In the genomic region with DNA sequence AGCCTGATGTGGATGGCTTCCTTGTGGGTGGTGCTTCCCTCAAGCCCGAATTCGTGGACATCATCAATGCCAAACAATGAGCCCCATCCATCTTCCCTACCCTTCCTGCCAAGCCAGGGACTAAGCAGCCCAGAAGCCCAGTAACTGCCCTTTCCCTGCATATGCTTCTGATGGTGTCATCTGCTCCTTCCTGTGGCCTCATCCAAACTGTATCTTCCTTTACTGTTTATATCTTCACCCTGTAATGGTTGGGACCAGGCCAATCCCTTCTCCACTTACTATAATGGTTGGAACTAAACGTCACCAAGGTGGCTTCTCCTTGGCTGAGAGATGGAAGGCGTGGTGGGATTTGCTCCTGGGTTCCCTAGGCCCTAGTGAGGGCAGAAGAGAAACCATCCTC, we compare ENCODE assay signal across 6 cellular contexts. TPM values are rescaled to one million over a fixed set of nuclear protein-coding genes. Genes with fewer than 3 reads are reported as not detected.
DNase-seq lines count a peak whose midpoint lies in the region; TF ChIP-seq lines count a peak whose summit lies in the region.
"Not testable (repeated sequence)": the region's sequence is repeated elsewhere in the genome, so short reads cannot be mapped to it uniquely, and the experiment has no call there.

No MANE protein-coding gene starts in this region.

- H3K9me3 ChIP-seq in BLaER1 treated with 17β-estradiol and CSF1 and Interleukin-3, amounts not matched to agents 10 nM and 100 nM (replicated peaks in 1 of 11); esophagus muscularis mucosa: not testable (repeated sequence)

- TF ChIP-seq CTCF in KMS-11 (conservative IDR thresholded peaks at IDR 0.05; ENCODE audit: low read depth, low read length); VCaP (conservative IDR thresholded peaks at IDR 0.05); esophagus muscularis mucosa (IDR thresholded peaks at IDR 0.05); neural crest cell (conservative IDR thresholded peaks at IDR 0.05): not testable (repeated sequence)

- peaks cover 43 to 68% (median 56%) of the 10 kb centered on the region in 11 experiments for H4K20me1 ChIP-seq in BLaER1 treated with 17β-estradiol and CSF1 and Interleukin-3, amounts not matched to agents 10 nM and 100 nM
- peaks cover 12% of the 10 kb centered on the region; the same call in 1 of the 2 replicates for H4K20me1 ChIP-seq in KMS-11 (ENCODE audit: insufficient read depth)

- intact Hi-C loops in esophagus muscularis mucosa (cut with DNase I): loop anchor here (5.0 kb wide), 2 partner anchors 97 to 242 kb away; no protein-coding TSS in a partner anchor

- WGBS in esophagus muscularis mucosa: 57% methylated on average over 4 of the region's 4 CpGs

- not testable (repeated sequence) for H3K9me3 Mint-ChIP-seq in activated naive CD8-positive, alpha-beta T cell (ENCODE audit: low read depth); neural crest cell

- peak overlapping the region; percentile 89 for H3K4me3 Mint-ChIP-seq in activated naive CD8-positive, alpha-beta T cell
- H3K4me3 Mint-ChIP-seq in neural crest cell: peak overlapping the region; percentile 97

- peaks cover 58% of the 10 kb centered on the region for H3K4me1 Mint-ChIP-seq in activated naive CD8-positive, alpha-beta T cell (ENCODE audit: low read depth)
- peaks cover 52% of the 10 kb centered on the region for H3K4me1 Mint-ChIP-seq in neural crest cell

- peak overlapping the region in 5 of 10 experiments; percentile 82 to 100 (median 96); a peak in 8 of 20 replicates for H3K4me3 ChIP-seq in BLaER1 treated with 17β-estradiol and CSF1 and Interleukin-3, amounts not matched to agents 10 nM and 100 nM
- not testable (repeated sequence) for H3K4me3 ChIP-seq in KMS-11 (IDR thresholded peaks at IDR 0.05; ENCODE audit: insufficient read depth, low read depth, low read length); esophagus muscularis mucosa

- peaks cover 32 to 55% (median 43%) of the 10 kb centered on the region in 11 experiments for H3K36me3 ChIP-seq in BLaER1 treated with 17β-estradiol and CSF1 and Interleukin-3, amounts not matched to agents 10 nM and 100 nM
- not testable (repeated sequence) for H3K36me3 ChIP-seq in KMS-11 (ENCODE audit: insufficient read depth)
- peaks cover 11 to 35% (median 33%) of the 10 kb centered on the region in 4 donors for H3K36me3 ChIP-seq in esophagus muscularis mucosa

- H3K27me3 ChIP-seq in BLaER1 treated with 17β-estradiol and CSF1 and Interleukin-3, amounts not matched to agents 10 nM and 100 nM; KMS-11 (ENCODE audit: insufficient read depth, low read depth); esophagus muscularis mucosa: not testable (repeated sequence)

- not testable (repeated sequence) for TF ChIP-seq EP300 in esophagus muscularis mucosa (IDR thresholded peaks at IDR 0.05)

- peaks cover 59 to 76% (median 68%) of the 10 kb centered on the region in 10 experiments for H3K4me1 ChIP-seq in BLaER1 treated with 17β-estradiol and CSF1 and Interleukin-3, amounts not matched to agents 10 nM and 100 nM
- H3K4me1 ChIP-seq in KMS-11 (ENCODE audit: low read depth, poor library complexity, severe bottlenecking) (peaks cover 53% of the 10 kb centered on the region), esophagus muscularis mucosa (peaks cover 46 to 74% (median 63%) of the 10 kb centered on the region in 4 donors)

- H3K27ac ChIP-seq in BLaER1 treated with 17β-estradiol and CSF1 and Interleukin-3, amounts not matched to agents 10 nM and 100 nM: peak overlapping the region in 1 of 11 experiments; percentile 11; a peak in 2 of 22 replicates
- not testable (repeated sequence) for H3K27ac ChIP-seq in KMS-11
- H3K27ac ChIP-seq in VCaP (peak overlapping the region; percentile 99), esophagus muscularis mucosa (replicated peaks in 1 of 4) (peak overlapping the region in 3 of 4 donors; percentile 98 to 99 (median 99))

- peak overlapping the region; percentile 94 to 100 (median 99) for H3K4me2 ChIP-seq in BLaER1 treated with 17β-estradiol and CSF1 and Interleukin-3, amounts not matched to agents 10 nM and 100 nM
- peak overlapping the region; percentile 3; the same call in 1 of the 2 replicates for H3K4me2 ChIP-seq in KMS-11

- H2AFZ ChIP-seq in KMS-11 (ENCODE audit: low read depth): not testable (repeated sequence)

- not testable (repeated sequence) for H3K27me3 Mint-ChIP-seq in activated naive CD8-positive, alpha-beta T cell
- peaks cover 15% of the 10 kb centered on the region for H3K27me3 Mint-ChIP-seq in neural crest cell (ENCODE audit: low read depth)

- peak overlapping the region; percentile 73 for H3K27ac Mint-ChIP-seq in activated naive CD8-positive, alpha-beta T cell
- not testable (repeated sequence) for H3K27ac Mint-ChIP-seq in neural crest cell (ENCODE audit: unreplicated experiment)

- peak overlapping the region; percentile 82 to 100 (median 95); a peak in 18 of 22 replicates for H3K9ac ChIP-seq in BLaER1 treated with 17β-estradiol and CSF1 and Interleukin-3, amounts not matched to agents 10 nM and 100 nM
- not testable (repeated sequence) for H3K9ac ChIP-seq in KMS-11

- H3K36me3 Mint-ChIP-seq in activated naive CD8-positive, alpha-beta T cell: not testable (repeated sequence)
- H3K36me3 Mint-ChIP-seq in neural crest cell (ENCODE audit: low read depth): peaks cover 24% of the 10 kb centered on the region

- not testable (repeated sequence) for DNase-seq in esophagus muscularis mucosa (ENCODE audit: extremely low spot score); neural crest cell (ENCODE audit: low read depth, low spot score)

- not testable (repeated sequence) for TF ChIP-seq POLR2A in esophagus muscularis mucosa (IDR thresholded peaks at IDR 0.05; ENCODE audit: low read depth)

- H3K79me2 ChIP-seq in KMS-11 (ENCODE audit: insufficient read depth, low read depth): peaks cover 25% of the 10 kb centered on the region

RNA-seq across cellular contexts. Expression of a gene that starts 2.8 kb away (rescaled TPM):
- 10 to 100 TPM in 2 of 4 donors, 1 to 10 TPM in 2; 4.2 to 10.8 (median 8.5) TPM for total RNA-seq in esophagus muscularis mucosa
- 6.2 and 7.0 TPM in 2 replicates for total RNA-seq in neural crest cell

RNA-seq across cellular contexts. Expression of a gene that starts 3.0 kb away (rescaled TPM):
- 100 to 1,000 TPM; 288 to 372 (median 355) TPM for total RNA-seq in esophagus muscularis mucosa
- 685 and 713 TPM in 2 replicates for total RNA-seq in neural crest cell

RNA-seq across cellular contexts. Expression of a gene that starts 18.4 kb away (rescaled TPM):
- 10 to 100 TPM; 49.8 to 68.7 (median 58.4) TPM for total RNA-seq in esophagus muscularis mucosa
- 172 and 173 TPM in 2 replicates for total RNA-seq in neural crest cell

RNA-seq across cellular contexts. Expression of a gene that starts 19.2 kb away (rescaled TPM):
- 1 to 10 TPM; 1.2 to 2.9 (median 1.5) TPM for total RNA-seq in esophagus muscularis mucosa
- 67.9 and 71.7 TPM in 2 replicates for total RNA-seq in neural crest cell

RNA-seq across cellular contexts. Expression of a gene that starts 29.6 kb away (rescaled TPM):
- total RNA-seq in esophagus muscularis mucosa (1 to 10 TPM in 1 of 4 donors, under 1 TPM in 3; 0.39 to 1.7 (median 0.46) TPM), neural crest cell (21.2 and 22.2 TPM in 2 replicates)
